1 cellular context compared by ENCODE assay signal in genomic region chr10:117272195-117273076, GRCh38.
TF ChIP-seq lines count a peak whose summit lies in the region.

No MANE protein-coding gene starts in this region.

TF ChIP-seq in HepG2, 621 proteins besides CTCF, POLR2A, EP300 and RAD21:
- TF ChIP-seq MXD3 (CRISPR knock-in tag; IDR thresholded peaks at IDR 0.05) (no peak), SKI (IDR thresholded peaks at IDR 0.05; ENCODE audit: partially characterized antibody) (no peak), ZBTB33 (CRISPR knock-in tag; IDR thresholded peaks at IDR 0.05) (peak; percentile 87; the same call in 1 of the 2 replicates), ZNF318 (CRISPR knock-in tag; IDR thresholded peaks at IDR 0.05) (no peak), SAP130 (CRISPR knock-in tag; IDR thresholded peaks at IDR 0.05; ENCODE audit: low read depth) (no peak), HIVEP1 (CRISPR knock-in tag; IDR thresholded peaks at IDR 0.05) (no peak), CBX5 (CRISPR knock-in tag; IDR thresholded peaks at IDR 0.05; ENCODE audit: borderline replicate concordance) (no peak), ZNF335 (CRISPR knock-in tag; IDR thresholded peaks at IDR 0.05) (no peak)
